Comparison of ENCODE assay signal across 18 cellular contexts in the genomic region with DNA sequence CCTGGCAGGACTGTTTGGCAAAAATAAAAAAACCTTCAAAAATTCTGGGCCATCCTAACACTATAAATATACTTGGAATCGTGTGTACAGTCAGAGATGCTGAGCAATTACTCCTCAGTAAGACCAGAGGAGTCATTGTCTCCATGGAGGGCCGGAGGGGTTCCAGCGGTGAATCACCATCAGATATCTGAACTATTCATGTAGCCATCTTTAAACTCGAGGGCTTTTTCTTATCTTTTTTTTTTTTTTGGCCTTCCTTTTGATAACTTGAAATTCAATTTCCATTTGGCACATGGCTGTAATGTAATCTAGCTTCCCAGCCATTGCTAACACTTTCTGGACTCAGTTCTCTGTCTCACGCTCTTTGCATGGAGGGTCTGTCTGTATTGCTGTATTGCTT. TPM values are rescaled to one million over a fixed set of nuclear protein-coding genes. Genes with fewer than 3 reads are reported as not detected.
A peak's percentile ranks its signal among the peaks of the same experiment; 100 is the strongest.
DNase-seq lines count a peak whose midpoint lies in the region; ATAC-seq, FAIRE-seq and TF ChIP-seq lines count a peak whose summit lies in the region.
"Had no signal": no experiment of that assay in that cellular context is flagged by ENCODE, and none has a peak within 500 bp of the region (broad histone marks: within the 10 kb centered on the region; RNA-seq: fewer than 3 reads in every experiment).

No MANE protein-coding gene starts in this region.

- CTCF ChIA-PET in endothelial cell of umbilical vein (lab: Charles Lee), result no interaction called here

- POLR2A ChIA-PET in endothelial cell of umbilical vein (lab: Charles Lee), result interaction anchor here (0.6 to 1.3 kb wide), 2 partner anchors 13 to 15 kb away, joined by 4 read pairs; no protein-coding TSS in a partner anchor

- ATAC-seq in omental fat pad (ENCODE audit: low FRiP score), result peak; percentile 50
- no peak for ATAC-seq in HG03139 (IDR thresholded peaks at IDR 0.05; ENCODE audit: unreplicated experiment)
- ATAC-seq in HG03196 (IDR thresholded peaks at IDR 0.05; ENCODE audit: unreplicated experiment), result no peak
- no peak for ATAC-seq in HG03460 (IDR thresholded peaks at IDR 0.05; ENCODE audit: unreplicated experiment)
- ATAC-seq: gastrocnemius medialis had no signal

- no peak overlapping the region for H3K9ac ChIP-seq in endothelial cell of umbilical vein (replicated peaks; ENCODE audit: extremely low read depth, insufficient read depth, low read length)

- TF ChIP-seq POLR2A in endothelial cell of umbilical vein (IDR thresholded peaks at IDR 0.05; ENCODE audit: low read depth, low read length), result no peak

- no peaks in the 10 kb centered on the region for H3K36me3 ChIP-seq in endothelial cell of umbilical vein (ENCODE audit: control insufficient read depth in 2 of 2, extremely low read depth in 1 of 2, insufficient read depth in 2 of 2, low read length in 2 of 2)
- H3K36me3 ChIP-seq: gastrocnemius medialis, SJCRH30 had no signal

- H3K4me2 ChIP-seq in endothelial cell of umbilical vein (ENCODE audit: insufficient read depth, low read length), result no peak overlapping the region

- FAIRE-seq in endothelial cell of umbilical vein (lab: Jason Lieb, UNC), result peak; percentile 66
- FAIRE-seq: G401.6, GM18507, islet of Langerhans had no signal

- H3K27me3 ChIP-seq in endothelial cell of umbilical vein (ENCODE audit: control insufficient read depth in 2 of 2, insufficient read depth in 2 of 2, low read length in 2 of 2), result no peaks in the 10 kb centered on the region
- H3K27me3 ChIP-seq: gastrocnemius medialis, SJCRH30 had no signal

- no peaks in the 10 kb centered on the region for H3K9me1 ChIP-seq in endothelial cell of umbilical vein (replicated peaks; ENCODE audit: control insufficient read depth, extremely low read depth, insufficient read depth, low read length)

- H3K27ac ChIP-seq in endothelial cell of umbilical vein (ENCODE audit: insufficient read depth, low read depth, low read length), result no peak overlapping the region
- H3K27ac ChIP-seq: gastrocnemius medialis, SJCRH30 had no signal

- intact Hi-C loops in endothelial cell of umbilical vein (cut with micrococcal nuclease), result no loop called here

- TF ChIP-seq CTCF in endothelial cell of umbilical vein (IDR thresholded peaks at IDR 0.05; ENCODE audit: extremely low read depth in 1 of 2, insufficient read depth in 1 of 2, low read depth in 1 of 2, low read length in 2 of 2) (no peak), omental fat pad (IDR thresholded peaks at IDR 0.05) (no peak)

- H3K4me1 ChIP-seq in endothelial cell of umbilical vein (ENCODE audit: control insufficient read depth, extremely low read depth, insufficient read depth, low read length), result peaks cover 53% of the 10 kb centered on the region

- H4K20me1 ChIP-seq in endothelial cell of umbilical vein (replicated peaks; ENCODE audit: control insufficient read depth, extremely low read depth, insufficient read depth, low read length), result no peaks in the 10 kb centered on the region

- H3K4me3 ChIP-seq in endothelial cell of umbilical vein (replicated peaks in 1 of 3; ENCODE audit: insufficient read depth in 1 of 3, low read depth in 1 of 3, low read length in 3 of 3), result no peak overlapping the region
- H3K4me3 ChIP-seq: gastrocnemius medialis, SJCRH30 had no signal

- BruUV-seq in endothelial cell of umbilical vein (replicated peaks; lab: Mats Ljungman, UMichigan), result no TSS peak

- no peaks in the 10 kb centered on the region for H3K9me3 ChIP-seq in endothelial cell of umbilical vein (replicated peaks; ENCODE audit: control insufficient read depth, insufficient read depth, low read length)
- H3K9me3 ChIP-seq: gastrocnemius medialis, SJCRH30 had no signal

- H3K79me2 ChIP-seq in endothelial cell of umbilical vein (ENCODE audit: control insufficient read depth, insufficient read depth, low read length), result no peaks in the 10 kb centered on the region

- DNase-seq in ELR (ENCODE audit: low read depth) (peak; percentile 95), RPMI7951 (ENCODE audit: low read depth) (peak; percentile 93), endothelial cell of umbilical vein (ENCODE audit: low read depth, low spot score) (peak; percentile 49), omental fat pad (ENCODE audit: low spot score) (no peak)
- DNase-seq: CD4-positive, alpha-beta T cell; dermis blood vessel endothelial cell; gastrocnemius medialis; GOT3; NCI-H1694 treated with DMSO at 0.1 percent for 48 hours; NCI-H748 treated with DMSO at 0.1 percent for 48 hours; SJCRH30; stimulated activated naive CD4-positive, alpha-beta T cell treated with Interleukin-2 at 50 U/mL for 16 hours had no signal

- dilution Hi-C loops in endothelial cell of umbilical vein (cut with MboI; ENCODE audit: extremely low pct_ligation_motif_present, low sequenced_read_pairs), result no loop called here

- no peak overlapping the region for H2AFZ ChIP-seq in endothelial cell of umbilical vein (ENCODE audit: low read depth, low read length)

TF ChIP-seq in endothelial cell of umbilical vein, 7 proteins besides CTCF, POLR2A, EP300 and RAD21:
- peak; percentile 78 for TF ChIP-seq FOS (IDR thresholded peaks at IDR 0.05; ENCODE audit: borderline replicate concordance, insufficient read depth, low read length)
- TF ChIP-seq JUN (IDR thresholded peaks at IDR 0.05; ENCODE audit: borderline replicate concordance, insufficient read depth, insufficient read length, low read depth), result no peak
- no peak for TF ChIP-seq POLR2AphosphoS5 (IDR thresholded peaks at IDR 0.05; ENCODE audit: insufficient read depth, low read depth, low read length)
- TF ChIP-seq GATA2 (IDR thresholded peaks at IDR 0.05; ENCODE audit: insufficient read depth, insufficient read length, low read depth, low read length), result peak; percentile 80
- TF ChIP-seq EZH2 (IDR thresholded peaks at IDR 0.05; ENCODE audit: borderline replicate concordance, low read depth, low read length, severe bottlenecking), result no peak

RNA-seq across cellular contexts. Expression of gene FHL2, which starts 7.4 kb away (rescaled TPM):
- 124 and 149 TPM in 2 replicates for total RNA-seq in RPMI7951 (2014; rRNA removed; shearing (Covaris generic))
- total RNA-seq in endothelial cell of umbilical vein (178 and 197 TPM in 2 replicates), omental fat pad (10 to 100 TPM; 23.3 to 88.3 (median 33.6) TPM)
- polyA plus RNA-seq in endothelial cell of umbilical vein, result 491 and 497 TPM in 2 replicates
- 433 and 443 TPM in 2 replicates for polyA plus RNA-seq in endothelial cell of umbilical vein (2011; cell fraction: cytosol; rRNA removed)
- polyA plus RNA-seq in endothelial cell of umbilical vein (2011; cell fraction: nucleus; rRNA removed), result 279 and 307 TPM in 2 replicates
- 357 and 359 TPM in 2 replicates for polyA plus RNA-seq in endothelial cell of umbilical vein (2012)
- 419 and 437 TPM in 2 replicates for polyA minus RNA-seq in endothelial cell of umbilical vein
- 23.9 TPM for polyA minus RNA-seq in endothelial cell of umbilical vein (2011; cell fraction: cytosol; rRNA and poly(A)+ RNA removed)
- 243 and 285 TPM in 2 replicates for polyA minus RNA-seq in endothelial cell of umbilical vein (2011; cell fraction: nucleus; rRNA and poly(A)+ RNA removed)
